ENCODE assay signal across 21 cellular contexts in the genomic region with DNA sequence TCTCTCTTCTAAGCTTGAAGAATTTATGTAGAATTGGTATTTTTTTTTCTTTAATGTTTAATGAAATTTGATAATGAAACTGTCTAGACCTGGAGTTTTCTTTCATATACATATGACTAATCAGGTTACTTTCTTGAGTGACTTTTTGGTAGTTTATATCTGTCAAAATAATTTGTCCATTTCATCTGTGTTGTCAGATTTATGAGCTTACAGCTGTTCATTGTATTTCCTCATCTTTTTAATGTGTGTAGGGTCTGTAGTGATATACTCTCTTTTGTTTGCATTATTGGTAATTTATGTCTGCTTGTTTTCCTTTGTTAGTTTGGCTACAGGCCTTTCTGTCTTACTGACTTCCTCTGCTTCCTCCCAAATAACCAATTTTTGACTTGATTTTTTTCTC. TPM values are rescaled to one million over a fixed set of nuclear protein-coding genes. Genes with fewer than 3 reads are reported as not detected.
A peak's percentile ranks its signal among the peaks of the same experiment; 100 is the strongest.
DNase-seq lines count a peak whose midpoint lies in the region; ATAC-seq, FAIRE-seq and TF ChIP-seq lines count a peak whose summit lies in the region.
"Had no signal": no experiment of that assay in that cellular context is flagged by ENCODE, and none has a peak within 500 bp of the region (broad histone marks: within the 10 kb centered on the region; RNA-seq: fewer than 3 reads in every experiment).

No MANE protein-coding gene starts in this region.

- H3K4me2 ChIP-seq in neural progenitor cell: no peak overlapping the region

- no peaks in the 10 kb centered on the region for H3K27me3 ChIP-seq in CD4-positive, alpha-beta T cell (ENCODE audit: control insufficient read depth, insufficient read depth, low read length)
- H3K27me3 ChIP-seq in neural progenitor cell: no peaks in the 10 kb centered on the region
- no peaks in the 10 kb centered on the region for H3K27me3 ChIP-seq in HAP-1 (ENCODE audit: low read depth)
- H3K27me3 ChIP-seq: upper lobe of right lung had no signal

- in situ Hi-C loops in HAP-1 (cut with MboI; ENCODE audit: low sequenced_read_pairs): no loop called here

- H3K36me3 ChIP-seq in neural progenitor cell (no peaks in the 10 kb centered on the region), HAP-1 (replicated peaks) (peaks cover 3% of the 10 kb centered on the region; the same call in 1 of the 2 replicates)
- H3K36me3 ChIP-seq: upper lobe of right lung had no signal

- no peaks in the 10 kb centered on the region for H3K9me3 ChIP-seq in CD4-positive, alpha-beta T cell (ENCODE audit: control insufficient read depth, low read length)
- H3K9me3 ChIP-seq in neural progenitor cell (ENCODE audit: low read depth) (no peaks in the 10 kb centered on the region), HAP-1 (no peaks in the 10 kb centered on the region)
- H3K9me3 ChIP-seq: upper lobe of right lung had no signal

- peak overlapping the region; percentile 50 for H3K27ac Mint-ChIP-seq in CD4-positive, alpha-beta T cell
- peak overlapping the region; percentile 91 for H3K27ac Mint-ChIP-seq in activated T-helper 17 cell treated with anti-CD3 and anti-CD28 coated beads, Interleukin-2, amount 50 U/mL, for 72 hours
- peak overlapping the region in 5 of 6 donors; percentile 19 to 91 (median 47) for H3K27ac Mint-ChIP-seq in naive B cell
- H3K27ac Mint-ChIP-seq in neural progenitor cell: no peak overlapping the region

- H3K9me3 Mint-ChIP-seq in CD4-positive, alpha-beta T cell: no peaks in the 10 kb centered on the region
- no peaks in the 10 kb centered on the region for H3K9me3 Mint-ChIP-seq in activated T-helper 17 cell treated with anti-CD3 and anti-CD28 coated beads, Interleukin-2, amount 50 U/mL, for 72 hours
- no peaks in the 10 kb centered on the region for H3K9me3 Mint-ChIP-seq in naive B cell
- no peaks in the 10 kb centered on the region for H3K9me3 Mint-ChIP-seq in neural progenitor cell
- H3K9me3 Mint-ChIP-seq: H9 had no signal

- intact Hi-C loops in CD4-positive, alpha-beta T cell (cut with DNase I, micrococcal nuclease): loop anchor here (1.0 to 5.0 kb wide), 2 partner anchors 36 to 54 kb away; partner anchors contain the start of gene TAOK1 (in 1 of the 2)

- peaks cover 11% of the 10 kb centered on the region for H3F3A ChIP-seq in neural progenitor cell (ENCODE audit: low read depth)

- TF ChIP-seq CTCF in CD4-positive, alpha-beta T cell (IDR thresholded peaks at IDR 0.05): no peak
- no peak for TF ChIP-seq CTCF in neural progenitor cell (IDR thresholded peaks at IDR 0.05)

- H3K4me1 ChIP-seq in neural progenitor cell (no peaks in the 10 kb centered on the region), HAP-1 (peaks cover 31% of the 10 kb centered on the region)
- H3K4me1 ChIP-seq: upper lobe of right lung had no signal

- H2AFZ ChIP-seq in neural progenitor cell (replicated peaks): no peak overlapping the region

- peaks cover 24% of the 10 kb centered on the region for H3K36me3 Mint-ChIP-seq in CD4-positive, alpha-beta T cell (ENCODE audit: low read depth)
- H3K36me3 Mint-ChIP-seq in activated T-helper 17 cell treated with anti-CD3 and anti-CD28 coated beads, Interleukin-2, amount 50 U/mL, for 72 hours (ENCODE audit: low read depth): peaks cover 16% of the 10 kb centered on the region
- peaks cover 0 to 7% of the 10 kb centered on the region in 2 donors for H3K36me3 Mint-ChIP-seq in naive B cell
- peaks cover 13% of the 10 kb centered on the region for H3K36me3 Mint-ChIP-seq in neural progenitor cell

- peaks cover 99% of the 10 kb centered on the region for H4K20me1 ChIP-seq in neural progenitor cell (ENCODE audit: low read depth)

- H3K27ac ChIP-seq in CD4-positive, alpha-beta T cell (ENCODE audit: low read depth, low read length): no peak overlapping the region
- no peak overlapping the region for H3K27ac ChIP-seq in neural progenitor cell
- H3K27ac ChIP-seq: HL-60, upper lobe of right lung had no signal

- no peak for DNase-seq in CD4-positive, alpha-beta T cell
- DNase-seq in GM18507 (ENCODE audit: extremely low spot score, insufficient read length, low read depth) (no peak), naive B cell (no peak), neural progenitor cell (ENCODE audit: low spot score) (no peak), HAP-1 (ENCODE audit: low spot score in 2 of 2) (no peak)
- DNase-seq in stimulated activated CD4-positive, alpha-beta T cell treated with anti-CD3 and anti-CD28 coated beads, Interleukin-4, amount 100 ng/mL, for 24 hours: no peak
- DNase-seq: activated CD4-positive, alpha-beta T cell treated with anti-CD3 and anti-CD28 coated beads for 48 hours; activated CD8-positive, alpha-beta memory T cell treated with anti-CD3 and anti-CD28 coated beads, Interleukin-2, amount 50 U/mL, for 48 hours; activated naive CD4-positive, alpha-beta T cell treated with Interleukin-2 at 50 U/mL for 16 hours; cerebellar nuclear complex; H9; NCI-H2029; NCI-H446 treated with DMSO at 0.1 percent for 48 hours; stimulated activated CD4-positive, alpha-beta T cell treated with anti-CD3 and anti-CD28 coated beads, Interleukin-2, amount 100 ng/mL, for 24 hours; upper lobe of right lung had no signal

- H3K9ac ChIP-seq in neural progenitor cell: no peak overlapping the region

- CTCF ChIA-PET in CD4-positive, alpha-beta T cell (lab: Charles Lee): interaction anchor here (1.1 kb wide), 1 partner anchor 76 kb away, joined by 3 read pairs; no protein-coding TSS in a partner anchor

- H3K27me3 Mint-ChIP-seq in CD4-positive, alpha-beta T cell: no peaks in the 10 kb centered on the region
- no peaks in the 10 kb centered on the region for H3K27me3 Mint-ChIP-seq in activated T-helper 17 cell treated with anti-CD3 and anti-CD28 coated beads, Interleukin-2, amount 50 U/mL, for 72 hours
- H3K27me3 Mint-ChIP-seq in naive B cell: no peaks in the 10 kb centered on the region
- H3K27me3 Mint-ChIP-seq in neural progenitor cell (ENCODE audit: insufficient read depth, low read depth): no peaks in the 10 kb centered on the region

- H3K4me1 Mint-ChIP-seq in CD4-positive, alpha-beta T cell (ENCODE audit: low read depth): peaks cover 72% of the 10 kb centered on the region
- H3K4me1 Mint-ChIP-seq in activated T-helper 17 cell treated with anti-CD3 and anti-CD28 coated beads, Interleukin-2, amount 50 U/mL, for 72 hours: peaks cover 49% of the 10 kb centered on the region
- H3K4me1 Mint-ChIP-seq in naive B cell (peaks cover 34 to 58% (median 52%) of the 10 kb centered on the region in 3 donors), neural progenitor cell (no peaks in the 10 kb centered on the region)

- no peak overlapping the region for H3K4me3 ChIP-seq in neural progenitor cell
- H3K4me3 ChIP-seq in HAP-1: no peak overlapping the region
- H3K4me3 ChIP-seq: upper lobe of right lung had no signal

- peak; percentile 39 for FAIRE-seq in GM18507 (lab: Jason Lieb, UNC)
- FAIRE-seq: astrocyte, islet of Langerhans, TTC549 had no signal

- H3K4me3 Mint-ChIP-seq in CD4-positive, alpha-beta T cell: no peak overlapping the region
- peak overlapping the region; percentile 67 for H3K4me3 Mint-ChIP-seq in activated T-helper 17 cell treated with anti-CD3 and anti-CD28 coated beads, Interleukin-2, amount 50 U/mL, for 72 hours
- H3K4me3 Mint-ChIP-seq in naive B cell (no peak overlapping the region), neural progenitor cell (no peak overlapping the region)
- H3K4me3 Mint-ChIP-seq: H9 had no signal

- POLR2A ChIA-PET in CD4-positive, alpha-beta T cell (lab: Charles Lee): no interaction called here

- ATAC-seq in CD4-positive, alpha-beta T cell (ENCODE audit: poor library complexity): no peak
- ATAC-seq in activated T-helper 17 cell treated with anti-CD3 and anti-CD28 coated beads, Interleukin-2, amount 50 U/mL, for 72 hours (replicated peaks): no peak
- ATAC-seq in naive B cell (ENCODE audit: low read depth in 2 of 2) (no peak), GM18873 (IDR thresholded peaks at IDR 0.05; ENCODE audit: low FRiP score, unreplicated experiment) (no peak)
- ATAC-seq: upper lobe of right lung had no signal

- peaks cover 100% of the 10 kb centered on the region for H3K79me2 ChIP-seq in neural progenitor cell (ENCODE audit: low read depth)

RNA-seq across cellular contexts. Expression of gene TAOK1, which starts 55.7 kb away (rescaled TPM):
- total RNA-seq in CD4-positive, alpha-beta T cell: 10 to 100 TPM; 33.1 to 33.8 TPM
- 10 to 100 TPM; 40.0 to 42.0 TPM for total RNA-seq in activated T-helper 17 cell treated with anti-CD3 and anti-CD28 coated beads, Interleukin-2, amount 50 U/mL, for 72 hours
- polyA plus RNA-seq in naive B cell (ENCODE audit: low read depth in 6 of 6): 1 to 10 TPM in 5 of 6 donors, under 1 TPM in 1; 0.06 to 6.9 (median 3.8) TPM
- total RNA-seq in neural progenitor cell (ENCODE audit: low replicate concordance): 83.9 and 125 TPM in 2 replicates
